In the genomic region with DNA sequence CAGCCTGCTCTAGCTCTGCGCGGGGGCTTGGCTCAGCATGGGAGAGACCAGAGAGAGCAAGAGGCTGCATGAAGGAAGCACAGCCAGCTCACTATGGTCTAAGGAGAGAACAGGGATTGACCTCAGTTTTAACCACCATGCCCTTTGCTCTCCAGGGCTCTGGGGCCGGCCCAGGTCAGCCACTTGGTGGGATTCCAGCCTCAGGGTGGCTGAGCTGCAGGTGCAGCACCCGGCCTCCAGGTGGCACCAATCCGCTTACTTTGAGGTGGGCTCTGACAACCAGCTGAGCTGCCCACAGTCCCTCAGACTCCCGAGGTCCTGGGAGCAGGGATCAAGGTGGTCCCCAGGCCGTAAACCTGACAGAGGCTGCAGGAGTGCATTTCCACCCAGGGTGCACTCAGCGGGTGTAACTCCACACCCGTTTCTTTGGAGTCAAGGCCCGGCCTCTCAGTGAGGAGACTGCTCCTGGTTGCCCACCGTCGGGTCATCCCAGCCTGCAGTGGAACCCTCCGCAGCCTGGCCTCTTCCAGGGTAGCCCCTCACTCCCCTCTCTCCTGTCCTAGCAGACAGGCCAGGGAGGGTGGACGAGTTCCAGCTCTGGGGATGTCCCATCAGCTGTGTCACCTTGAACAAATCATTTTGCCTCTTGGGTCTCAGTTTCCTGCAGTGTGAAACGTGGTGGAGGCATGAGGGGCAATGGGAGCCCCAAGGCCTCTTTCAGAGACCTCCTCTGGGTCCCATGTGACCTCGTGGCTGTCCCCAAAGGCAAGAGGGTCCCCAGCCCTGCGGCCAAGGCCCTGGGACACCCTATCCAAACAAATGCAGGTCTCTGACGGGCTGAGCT, we compare ENCODE assay signal across 2 cellular contexts.
TF ChIP-seq lines count a peak whose summit lies in the region.

No MANE protein-coding gene starts in this region.

TF ChIP-seq in GM12891, 5 proteins besides CTCF, POLR2A, EP300 and RAD21:
- TF ChIP-seq POLR2AphosphoS5 (IDR thresholded peaks at IDR 0.05; ENCODE audit: low read depth, low read length) (no peak), TAF1 (IDR thresholded peaks at IDR 0.05; ENCODE audit: low read depth, low read length) (no peak), SPI1 (IDR thresholded peaks at IDR 0.05; ENCODE audit: low read depth, low read length) (no peak), PAX5 (IDR thresholded peaks at IDR 0.05; ENCODE audit: insufficient read depth, low read length, severe bottlenecking) (no peak), POU2F2 (IDR thresholded peaks at IDR 0.05; ENCODE audit: low read depth, low read length) (no peak)
TF ChIP-seq in GM12891: peak in this region for 0.

TF ChIP-seq in endothelial cell of umbilical vein, 7 proteins besides CTCF, POLR2A, EP300 and RAD21:
- TF ChIP-seq GATA2 (IDR thresholded peaks at IDR 0.05; ENCODE audit: insufficient read depth, insufficient read length, low read depth, low read length) (no peak), POLR2AphosphoS5 (IDR thresholded peaks at IDR 0.05; ENCODE audit: insufficient read depth, low read depth, low read length) (no peak), MYC (IDR thresholded peaks at IDR 0.05; ENCODE audit: low read depth, low read length) (no peak), FOS (IDR thresholded peaks at IDR 0.05; ENCODE audit: borderline replicate concordance, insufficient read depth, low read length) (no peak), JUN (IDR thresholded peaks at IDR 0.05; ENCODE audit: borderline replicate concordance, insufficient read depth, insufficient read length, low read depth) (no peak)
- TF ChIP-seq, protein P1, sequence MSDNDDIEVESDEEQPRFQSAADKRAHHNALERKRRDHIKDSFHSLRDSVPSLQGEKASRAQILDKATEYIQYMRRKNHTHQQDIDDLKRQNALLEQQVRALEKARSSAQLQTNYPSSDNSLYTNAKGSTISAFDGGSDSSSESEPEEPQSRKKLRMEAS (IDR thresholded peaks at IDR 0.05; ENCODE audit: insufficient read depth, insufficient read length): no peak
TF ChIP-seq in endothelial cell of umbilical vein: peak in this region for 0.
